ENCODE assay signal across 9 cellular contexts in genomic region chr1:161730050-161730564, GRCh38. TPM values are rescaled to one million over a fixed set of nuclear protein-coding genes. Genes with fewer than 3 reads are reported as not detected.
DNase-seq lines count a peak whose midpoint lies in the region; ATAC-seq, FAIRE-seq and TF ChIP-seq lines count a peak whose summit lies in the region.
"Had no signal": no experiment of that assay in that cellular context is flagged by ENCODE, and none has a peak within 500 bp of the region (broad histone marks: within the 10 kb centered on the region; RNA-seq: fewer than 3 reads in every experiment).

No MANE protein-coding gene starts in this region.

- no peaks in the 10 kb centered on the region for H3K36me3 Mint-ChIP-seq in activated CD8-positive, alpha-beta T cell treated with anti-CD3 and anti-CD28 coated beads, Interleukin-2, amount 10 ng/mL, durations not matched to agents 7 days and 5 days (ENCODE audit: low read depth)

- H3K36me3 ChIP-seq in MG63 (no peaks in the 10 kb centered on the region), HepG2 (replicated peaks in 1 of 2; ENCODE audit: control insufficient read depth in 1 of 2, insufficient read depth in 2 of 2, low read length in 2 of 2) (no peaks in the 10 kb centered on the region)

- BruUV-seq in HepG2 (replicated peaks; lab: Mats Ljungman, UMichigan), result no TSS peak

- no peaks in the 10 kb centered on the region for H3K27me3 ChIP-seq in MG63
- H3K27me3 ChIP-seq in HepG2 (ENCODE audit: control insufficient read depth in 1 of 2, insufficient read depth in 2 of 2, low read length in 2 of 2), result peaks cover 0 to 41% of the 10 kb centered on the region in 2 experiments; a peak in 3 of 5 replicates

- TF ChIP-seq EP300 in HepG2 (IDR thresholded peaks at IDR 0.05; ENCODE audit: low read depth in 2 of 2, low read length in 2 of 2) (no peak), HepG2 (CRISPR knock-in tag; IDR thresholded peaks at IDR 0.05; ENCODE audit: borderline replicate concordance) (no peak)

- no peaks in the 10 kb centered on the region for H3K9me3 ChIP-seq in MG63
- H3K9me3 ChIP-seq in HepG2 (ENCODE audit: low read length), result no peaks in the 10 kb centered on the region

- H3K4me3 Mint-ChIP-seq in activated CD8-positive, alpha-beta T cell treated with anti-CD3 and anti-CD28 coated beads, Interleukin-2, amount 10 ng/mL, durations not matched to agents 7 days and 5 days, result no peak overlapping the region

- no peaks in the 10 kb centered on the region for H3K79me2 ChIP-seq in HepG2 (ENCODE audit: insufficient read depth, low read length)

- peak; percentile 68 for DNase-seq in CD1c-positive myeloid dendritic cell (ENCODE audit: extremely low spot score)
- peak; percentile 14 for DNase-seq in MG63
- peak; percentile 40 for DNase-seq in activated CD8-positive, alpha-beta T cell treated with anti-CD3 and anti-CD28 coated beads, Interleukin-2, amount 10 ng/mL, durations not matched to agents 7 days and 5 days
- DNase-seq in glomerular visceral epithelial cell (ENCODE audit: extremely low spot score), result peak; percentile 17
- no peak for DNase-seq in HepG2 (ENCODE audit: low spot score)
- no peak for DNase-seq in nucleus accumbens (lab: John Stamatoyannopoulos, UW)
- DNase-seq in NCI-H2081 treated with DMSO at 0.1 percent for 48 hours (lab: John Stamatoyannopoulos, UW), result no peak
- no peak for DNase-seq in NCI-H1694 treated with DMSO at 0.1 percent for 48 hours (lab: John Stamatoyannopoulos, UW)

- 43% methylated on average over 6 of the region's 6 CpGs for WGBS in HepG2 (ENCODE audit: low lambda C conversion rate)

- H3K9ac ChIP-seq in HepG2 (ENCODE audit: insufficient read depth, low read depth, low read length), result no peak overlapping the region

- H3K27ac Mint-ChIP-seq in activated CD8-positive, alpha-beta T cell treated with anti-CD3 and anti-CD28 coated beads, Interleukin-2, amount 10 ng/mL, durations not matched to agents 7 days and 5 days, result peak overlapping the region; percentile 77

- H3K4me3 ChIP-seq in MG63 (no peak overlapping the region), HepG2 (replicated peaks in 1 of 3; ENCODE audit: insufficient read depth in 1 of 3, low read depth in 2 of 3, low read length in 3 of 3) (no peak overlapping the region)

- in situ Hi-C loops in HepG2 (cut with HindIII; ENCODE audit: extremely low pct_ligation_motif_present, low pct_unique_long_range_greater_than_20kb), result no loop called here

- TF ChIP-seq CTCF in HepG2 (CRISPR knock-in tag; IDR thresholded peaks at IDR 0.05), result no peak

- no peak for TF ChIP-seq RAD21 in HepG2 (CRISPR knock-in tag; IDR thresholded peaks at IDR 0.05)

- no peak for FAIRE-seq in HepG2 (lab: Jason Lieb, UNC)

- no peak overlapping the region for H3K4me2 ChIP-seq in HepG2 (ENCODE audit: low read depth, low read length)

- H3K27me3 Mint-ChIP-seq in activated CD8-positive, alpha-beta T cell treated with anti-CD3 and anti-CD28 coated beads, Interleukin-2, amount 10 ng/mL, durations not matched to agents 7 days and 5 days (ENCODE audit: low read depth), result peaks cover 18% of the 10 kb centered on the region

- H4K20me1 ChIP-seq in HepG2 (ENCODE audit: insufficient read depth, low read length), result no peaks in the 10 kb centered on the region

- no peaks in the 10 kb centered on the region for H3K9me3 Mint-ChIP-seq in activated CD8-positive, alpha-beta T cell treated with anti-CD3 and anti-CD28 coated beads, Interleukin-2, amount 10 ng/mL, durations not matched to agents 7 days and 5 days (ENCODE audit: insufficient read depth)

- no peak overlapping the region for H3K27ac ChIP-seq in HepG2 (ENCODE audit: extremely low read length, insufficient read depth, low read length)

- CTCF ChIA-PET in activated CD8-positive, alpha-beta T cell treated with anti-CD3 and anti-CD28 coated beads, Interleukin-2, amount 10 ng/mL, durations not matched to agents 7 days and 5 days (lab: Charles Lee), result interaction anchor here (1.4 to 6.5 kb wide), 5 partner anchors 9 to 290 kb away, joined by 3 to 103 read pairs (median 4); partner anchors contain the start of gene DUSP12
- CTCF ChIA-PET in HepG2 (lab: Yijun Ruan, JAX; ENCODE audit: low intra/inter-chr PET ratio, low total read pairs), result no interaction called here

- peaks cover 48% of the 10 kb centered on the region for H3K4me1 Mint-ChIP-seq in activated CD8-positive, alpha-beta T cell treated with anti-CD3 and anti-CD28 coated beads, Interleukin-2, amount 10 ng/mL, durations not matched to agents 7 days and 5 days (ENCODE audit: low read depth)

- peaks cover 19% of the 10 kb centered on the region for H3K4me1 ChIP-seq in HepG2 (ENCODE audit: insufficient read depth, low read length)

- TF ChIP-seq POLR2A in HepG2 (IDR thresholded peaks at IDR 0.05; ENCODE audit: insufficient read depth in 1 of 2, low read depth in 2 of 2, low read length in 2 of 2), result no peak

- intact Hi-C loops in HepG2 (cut with micrococcal nuclease; ENCODE audit: unreplicated experiment), result no loop called here

- POLR2A ChIA-PET in activated CD8-positive, alpha-beta T cell treated with anti-CD3 and anti-CD28 coated beads, Interleukin-2, amount 10 ng/mL, durations not matched to agents 7 days and 5 days (lab: Charles Lee), result interaction anchor here (0.6 to 1.0 kb wide), 2 partner anchors 20 to 190 kb away, joined by 3 read pairs; partner anchors contain the start of gene DUSP12
- POLR2A ChIA-PET in HepG2 (lab: Yijun Ruan, JAX), result no interaction called here

- H2AFZ ChIP-seq in HepG2 (ENCODE audit: low read length), result no peak overlapping the region

- ATAC-seq in activated CD8-positive, alpha-beta T cell treated with anti-CD3 and anti-CD28 coated beads, Interleukin-2, amount 10 ng/mL, durations not matched to agents 7 days and 5 days, result no peak
- no peak for ATAC-seq in HepG2
- ATAC-seq: esophagus mucosa had no signal

RNA-seq across cellular contexts. Expression of gene FCRLB, which starts 8.8 kb away (rescaled TPM):
- total RNA-seq in MG63 (2014; rRNA removed; shearing (Covaris generic); ENCODE audit: low replicate concordance), result 0.47 and 3.1 TPM in 2 replicates
- total RNA-seq in activated CD8-positive, alpha-beta T cell treated with anti-CD3 and anti-CD28 coated beads, Interleukin-2, amount 10 ng/mL, durations not matched to agents 7 days and 5 days, result under 1 TPM; 0.97 TPM
- total RNA-seq in HepG2 (2016; rRNA removed; fragmentation: Illumina TruSeq; extraction: Trizol), result 0.11 TPM in 1 of 2 replicates, not detected in the other
- not detected in 2 replicates for total RNA-seq in HepG2 (2016; cell fraction: cytosol; rRNA removed; fragmentation: Illumina TruSeq; extraction: Trizol; ENCODE audit: low read depth)
- total RNA-seq in HepG2 (2016; cell fraction: insoluble cytoplasmic fraction; rRNA removed; fragmentation: Illumina TruSeq; extraction: Trizol), result 0.13 and 0.18 TPM in 2 replicates
- total RNA-seq in HepG2 (2016; cell fraction: membrane; rRNA removed; fragmentation: Illumina TruSeq; extraction: Trizol), result 0.12 and 0.14 TPM in 2 replicates
- 0.19 TPM in 1 of 2 replicates, not detected in the other for total RNA-seq in HepG2 (2016; cell fraction: nucleus; rRNA removed; fragmentation: Illumina TruSeq; extraction: Trizol)
- 0.03 and 0.08 TPM in 2 replicates for polyA plus RNA-seq in HepG2 (2011; rRNA removed)
- 0.08 TPM in 1 of 2 replicates, not detected in the other for polyA plus RNA-seq in HepG2 (2011; cell fraction: cytosol; rRNA removed)
- polyA plus RNA-seq in HepG2 (2011; cell fraction: nucleus; rRNA removed), result 0.10 TPM in 1 of 2 replicates, not detected in the other
- 0.07 TPM in 1 of 2 replicates, not detected in the other for polyA plus RNA-seq in HepG2 (2012)
- polyA plus RNA-seq in HepG2 (2016; cell fraction: cytosol; fragmentation: Illumina TruSeq; extraction: Trizol; ENCODE audit: low read depth), result 0.06 and 0.07 TPM in 2 replicates
- polyA plus RNA-seq in HepG2 (2016; cell fraction: insoluble cytoplasmic fraction; fragmentation: Illumina TruSeq; extraction: Trizol; ENCODE audit: low read depth), result 0.11 and 0.14 TPM in 2 replicates
- polyA plus RNA-seq in HepG2 (2016; cell fraction: membrane; fragmentation: Illumina TruSeq; extraction: Trizol; ENCODE audit: low read depth), result 0.19 TPM in 1 of 2 replicates, not detected in the other
- 0.23 TPM in 1 of 2 replicates, not detected in the other for polyA plus RNA-seq in HepG2 (2016; cell fraction: nucleus; fragmentation: Illumina TruSeq; extraction: Trizol; ENCODE audit: insufficient read depth, low read depth)
- polyA minus RNA-seq in HepG2 (2011; rRNA and poly(A)+ RNA removed; ENCODE audit: low replicate concordance), result 0.14 TPM in 1 of 2 replicates, not detected in the other
- polyA minus RNA-seq in HepG2 (2011; cell fraction: cytosol; rRNA and poly(A)+ RNA removed), result not detected in 2 replicates
- polyA minus RNA-seq in HepG2 (2011; cell fraction: nucleus; rRNA and poly(A)+ RNA removed), result 0.26 TPM in 1 of 2 replicates, not detected in the other

RNA-seq across cellular contexts. Expression of gene DUSP12, which starts 19.5 kb away (rescaled TPM):
- total RNA-seq in MG63 (2014; rRNA removed; shearing (Covaris generic); ENCODE audit: low replicate concordance), result 64.9 and 126 TPM in 2 replicates
- total RNA-seq in activated CD8-positive, alpha-beta T cell treated with anti-CD3 and anti-CD28 coated beads, Interleukin-2, amount 10 ng/mL, durations not matched to agents 7 days and 5 days, result 10 to 100 TPM; 24.1 to 27.6 TPM
- total RNA-seq in HepG2 (2016; rRNA removed; fragmentation: Illumina TruSeq; extraction: Trizol), result 36.7 and 38.9 TPM in 2 replicates
- total RNA-seq in HepG2 (2016; cell fraction: cytosol; rRNA removed; fragmentation: Illumina TruSeq; extraction: Trizol; ENCODE audit: low read depth), result 14.3 and 14.5 TPM in 2 replicates
- 35.6 and 46.0 TPM in 2 replicates for total RNA-seq in HepG2 (2016; cell fraction: insoluble cytoplasmic fraction; rRNA removed; fragmentation: Illumina TruSeq; extraction: Trizol)
- 26.7 and 28.3 TPM in 2 replicates for total RNA-seq in HepG2 (2016; cell fraction: membrane; rRNA removed; fragmentation: Illumina TruSeq; extraction: Trizol)
- 21.1 and 25.5 TPM in 2 replicates for total RNA-seq in HepG2 (2016; cell fraction: nucleus; rRNA removed; fragmentation: Illumina TruSeq; extraction: Trizol)
- polyA plus RNA-seq in HepG2 (2011; rRNA removed), result 33.8 and 37.1 TPM in 2 replicates
- polyA plus RNA-seq in HepG2 (2011; cell fraction: cytosol; rRNA removed), result 24.9 and 28.8 TPM in 2 replicates
- polyA plus RNA-seq in HepG2 (2011; cell fraction: nucleus; rRNA removed), result 31.1 and 32.0 TPM in 2 replicates
- polyA plus RNA-seq in HepG2 (2012), result 27.3 and 33.7 TPM in 2 replicates
- 15.2 and 18.8 TPM in 2 replicates for polyA plus RNA-seq in HepG2 (2016; cell fraction: cytosol; fragmentation: Illumina TruSeq; extraction: Trizol; ENCODE audit: low read depth)
- polyA plus RNA-seq in HepG2 (2016; cell fraction: insoluble cytoplasmic fraction; fragmentation: Illumina TruSeq; extraction: Trizol; ENCODE audit: low read depth), result 43.1 and 44.3 TPM in 2 replicates
- 25.1 and 26.7 TPM in 2 replicates for polyA plus RNA-seq in HepG2 (2016; cell fraction: membrane; fragmentation: Illumina TruSeq; extraction: Trizol; ENCODE audit: low read depth)
- 36.8 and 39.4 TPM in 2 replicates for polyA plus RNA-seq in HepG2 (2016; cell fraction: nucleus; fragmentation: Illumina TruSeq; extraction: Trizol; ENCODE audit: insufficient read depth, low read depth)
- polyA minus RNA-seq in HepG2 (2011; rRNA and poly(A)+ RNA removed; ENCODE audit: low replicate concordance), result 15.3 and 23.4 TPM in 2 replicates
- 9.5 and 11.6 TPM in 2 replicates for polyA minus RNA-seq in HepG2 (2011; cell fraction: cytosol; rRNA and poly(A)+ RNA removed)
- polyA minus RNA-seq in HepG2 (2011; cell fraction: nucleus; rRNA and poly(A)+ RNA removed), result 16.8 and 16.9 TPM in 2 replicates

RNA-seq across cellular contexts. Expression of gene FCRLA, which starts 23.1 kb away (rescaled TPM):
- 2.2 TPM in 1 of 2 replicates, not detected in the other for total RNA-seq in MG63 (2014; rRNA removed; shearing (Covaris generic); ENCODE audit: low replicate concordance)
- not detected for total RNA-seq in activated CD8-positive, alpha-beta T cell treated with anti-CD3 and anti-CD28 coated beads, Interleukin-2, amount 10 ng/mL, durations not matched to agents 7 days and 5 days
- not detected in 2 replicates for total RNA-seq in HepG2 (2016; rRNA removed; fragmentation: Illumina TruSeq; extraction: Trizol)
- total RNA-seq in HepG2 (2016; cell fraction: cytosol; rRNA removed; fragmentation: Illumina TruSeq; extraction: Trizol; ENCODE audit: low read depth), result not detected in 2 replicates
- total RNA-seq in HepG2 (2016; cell fraction: insoluble cytoplasmic fraction; rRNA removed; fragmentation: Illumina TruSeq; extraction: Trizol), result 0.06 TPM in 1 of 2 replicates, not detected in the other
- 0.15 TPM in 1 of 2 replicates, not detected in the other for total RNA-seq in HepG2 (2016; cell fraction: membrane; rRNA removed; fragmentation: Illumina TruSeq; extraction: Trizol)
- total RNA-seq in HepG2 (2016; cell fraction: nucleus; rRNA removed; fragmentation: Illumina TruSeq; extraction: Trizol), result not detected in 2 replicates
- polyA plus RNA-seq in HepG2 (2011; rRNA removed), result not detected in 2 replicates
- 0.04 and 0.09 TPM in 2 replicates for polyA plus RNA-seq in HepG2 (2011; cell fraction: cytosol; rRNA removed)
- not detected in 2 replicates for polyA plus RNA-seq in HepG2 (2011; cell fraction: nucleus; rRNA removed)
- polyA plus RNA-seq in HepG2 (2012), result not detected in 2 replicates
- not detected in 2 replicates for polyA plus RNA-seq in HepG2 (2016; cell fraction: cytosol; fragmentation: Illumina TruSeq; extraction: Trizol; ENCODE audit: low read depth)
- not detected in 2 replicates for polyA plus RNA-seq in HepG2 (2016; cell fraction: insoluble cytoplasmic fraction; fragmentation: Illumina TruSeq; extraction: Trizol; ENCODE audit: low read depth)
- not detected in 2 replicates for polyA plus RNA-seq in HepG2 (2016; cell fraction: membrane; fragmentation: Illumina TruSeq; extraction: Trizol; ENCODE audit: low read depth)
- polyA plus RNA-seq in HepG2 (2016; cell fraction: nucleus; fragmentation: Illumina TruSeq; extraction: Trizol; ENCODE audit: insufficient read depth, low read depth), result not detected in 2 replicates
- polyA minus RNA-seq in HepG2 (2011; rRNA and poly(A)+ RNA removed; ENCODE audit: low replicate concordance), result 0.19 TPM in 1 of 2 replicates, not detected in the other
- not detected in 2 replicates for polyA minus RNA-seq in HepG2 (2011; cell fraction: cytosol; rRNA and poly(A)+ RNA removed)
- polyA minus RNA-seq in HepG2 (2011; cell fraction: nucleus; rRNA and poly(A)+ RNA removed), result not detected in 2 replicates

RNA-seq across cellular contexts. Expression of gene ATF6, which starts 36.0 kb away (rescaled TPM):
- total RNA-seq in MG63 (2014; rRNA removed; shearing (Covaris generic); ENCODE audit: low replicate concordance), result 17.2 and 19.4 TPM in 2 replicates
- 10 to 100 TPM; 15.2 to 17.1 TPM for total RNA-seq in activated CD8-positive, alpha-beta T cell treated with anti-CD3 and anti-CD28 coated beads, Interleukin-2, amount 10 ng/mL, durations not matched to agents 7 days and 5 days
- total RNA-seq in HepG2 (2016; rRNA removed; fragmentation: Illumina TruSeq; extraction: Trizol), result 10.5 and 13.2 TPM in 2 replicates
- 1.8 TPM in 2 replicates for total RNA-seq in HepG2 (2016; cell fraction: cytosol; rRNA removed; fragmentation: Illumina TruSeq; extraction: Trizol; ENCODE audit: low read depth)
- 9.5 and 13.6 TPM in 2 replicates for total RNA-seq in HepG2 (2016; cell fraction: insoluble cytoplasmic fraction; rRNA removed; fragmentation: Illumina TruSeq; extraction: Trizol)
- 3.0 and 3.7 TPM in 2 replicates for total RNA-seq in HepG2 (2016; cell fraction: membrane; rRNA removed; fragmentation: Illumina TruSeq; extraction: Trizol)
- 17.5 and 19.5 TPM in 2 replicates for total RNA-seq in HepG2 (2016; cell fraction: nucleus; rRNA removed; fragmentation: Illumina TruSeq; extraction: Trizol)
- polyA plus RNA-seq in HepG2 (2011; rRNA removed), result 12.9 and 14.5 TPM in 2 replicates
- polyA plus RNA-seq in HepG2 (2011; cell fraction: cytosol; rRNA removed), result 7.9 and 12.5 TPM in 2 replicates
- polyA plus RNA-seq in HepG2 (2011; cell fraction: nucleus; rRNA removed), result 3.8 and 5.4 TPM in 2 replicates
- 12.0 and 12.6 TPM in 2 replicates for polyA plus RNA-seq in HepG2 (2012)
- 0.79 and 0.95 TPM in 2 replicates for polyA plus RNA-seq in HepG2 (2016; cell fraction: cytosol; fragmentation: Illumina TruSeq; extraction: Trizol; ENCODE audit: low read depth)
- 8.2 and 8.6 TPM in 2 replicates for polyA plus RNA-seq in HepG2 (2016; cell fraction: insoluble cytoplasmic fraction; fragmentation: Illumina TruSeq; extraction: Trizol; ENCODE audit: low read depth)
- polyA plus RNA-seq in HepG2 (2016; cell fraction: membrane; fragmentation: Illumina TruSeq; extraction: Trizol; ENCODE audit: low read depth), result 1.6 and 2.6 TPM in 2 replicates
- 15.9 and 18.8 TPM in 2 replicates for polyA plus RNA-seq in HepG2 (2016; cell fraction: nucleus; fragmentation: Illumina TruSeq; extraction: Trizol; ENCODE audit: insufficient read depth, low read depth)
- 16.3 and 37.0 TPM in 2 replicates for polyA minus RNA-seq in HepG2 (2011; rRNA and poly(A)+ RNA removed; ENCODE audit: low replicate concordance)
- polyA minus RNA-seq in HepG2 (2011; cell fraction: cytosol; rRNA and poly(A)+ RNA removed), result 11.0 and 13.5 TPM in 2 replicates
- 26.9 and 31.3 TPM in 2 replicates for polyA minus RNA-seq in HepG2 (2011; cell fraction: nucleus; rRNA and poly(A)+ RNA removed)

Comparison
In these comparisons a context has a peak if more than half of its experiments do, and no peak if none do; other contexts are left out.
1. DNase-seq: peak in CD1c-positive myeloid dendritic cell (single experiment), MG63 (single experiment), activated CD8-positive, alpha-beta T cell treated with anti-CD3 and anti-CD28 coated beads, Interleukin-2, amount 10 ng/mL, durations not matched to agents 7 days and 5 days (single experiment) and glomerular visceral epithelial cell (single experiment); none in HepG2 (single experiment), nucleus accumbens (0 of 56), NCI-H2081 treated with DMSO at 0.1 percent for 48 hours (single experiment) and NCI-H1694 treated with DMSO at 0.1 percent for 48 hours (single experiment).